Comparison of ENCODE assay signal across 8 cellular contexts in the genomic region with DNA sequence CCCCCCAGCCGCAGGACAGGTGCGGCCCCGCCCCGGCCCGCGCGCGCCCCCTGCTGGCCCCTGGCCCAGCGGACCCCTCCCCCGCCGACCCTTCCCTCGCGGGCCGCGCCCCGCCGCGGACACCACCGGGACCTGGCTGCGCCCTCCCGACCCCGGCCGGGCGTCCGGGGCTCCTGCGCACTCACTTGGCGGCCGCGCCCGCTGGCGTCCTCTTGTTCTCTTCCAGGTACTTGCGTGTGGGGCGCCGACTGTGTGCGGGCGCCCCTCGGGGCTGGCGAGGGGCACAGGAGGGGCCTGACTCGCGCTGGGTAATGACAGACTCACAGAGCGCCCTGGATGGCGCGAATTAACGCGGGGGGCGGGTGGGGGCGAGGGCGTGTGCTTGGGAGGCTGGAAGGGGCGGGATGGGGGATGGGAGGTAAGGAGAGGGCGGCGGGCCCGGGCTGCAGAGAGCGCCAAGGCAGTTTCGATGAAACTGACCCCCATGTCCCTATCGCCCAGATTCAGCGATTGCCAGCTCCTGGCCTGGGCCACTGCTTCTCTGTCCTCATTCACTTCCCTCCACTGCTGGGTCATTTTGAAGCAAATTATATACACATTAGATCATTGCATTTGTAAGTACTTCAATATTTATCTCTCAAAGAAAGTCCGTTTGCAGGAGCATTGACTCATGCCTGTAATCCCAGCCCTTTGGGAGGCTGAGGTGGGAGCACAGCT. TPM values are rescaled to one million over a fixed set of nuclear protein-coding genes. Genes with fewer than 3 reads are reported as not detected.
DNase-seq lines count a peak whose midpoint lies in the region; ATAC-seq and TF ChIP-seq lines count a peak whose summit lies in the region.

No MANE protein-coding gene starts in this region.

- ATAC-seq in activated B cell treated with CpG ODN at 0.5 μM for 24 hours (ENCODE audit: low read depth), result peak; percentile 69
- peak; percentile 65 for ATAC-seq in memory B cell (ENCODE audit: low read depth)
- ATAC-seq in HG03095 (IDR thresholded peaks at IDR 0.05; ENCODE audit: unreplicated experiment), result no peak

- H3K4me3 ChIP-seq in dorsolateral prefrontal cortex, result peak overlapping the region; percentile 26 to 93 (median 67)

- peaks cover 7% of the 10 kb centered on the region for H3K36me3 Mint-ChIP-seq in activated B cell treated with CpG ODN at 0.5 μM for 24 hours (ENCODE audit: low read depth)
- H3K36me3 Mint-ChIP-seq in memory B cell, result no peaks in the 10 kb centered on the region

- intact Hi-C loops in activated B cell treated with CpG ODN at 0.5 μM for 24 hours (cut with micrococcal nuclease), result loop anchor here (2.0 kb wide), 1 partner anchor 101 kb away; a partner anchor contains a TSS
- intact Hi-C loops in dorsolateral prefrontal cortex (cut with DNase I), result no loop called here

- H3K4me1 Mint-ChIP-seq in activated B cell treated with CpG ODN at 0.5 μM for 24 hours (peaks cover 37% of the 10 kb centered on the region), memory B cell (peaks cover 11% of the 10 kb centered on the region)

- no peaks in the 10 kb centered on the region for H3K9me3 Mint-ChIP-seq in activated B cell treated with CpG ODN at 0.5 μM for 24 hours
- H3K9me3 Mint-ChIP-seq in memory B cell, result no peaks in the 10 kb centered on the region

- H3K27ac ChIP-seq in dorsolateral prefrontal cortex, result peak overlapping the region in 55 of 59 donors; percentile 21 to 90 (median 74)

- POLR2A ChIA-PET in activated B cell treated with CpG ODN at 0.5 μM for 24 hours (lab: Charles Lee), result interaction anchor here (0.6 to 1.1 kb wide), 3 partner anchors 11 to 154 kb away, joined by 3 to 15 read pairs (median 3); no protein-coding TSS in a partner anchor

- H3K27me3 ChIP-seq in dorsolateral prefrontal cortex, result no peaks in the 10 kb centered on the region

- H3K4me3 Mint-ChIP-seq in activated B cell treated with CpG ODN at 0.5 μM for 24 hours (peak overlapping the region; percentile 68), memory B cell (peak overlapping the region; percentile 79)

- CTCF ChIA-PET in activated B cell treated with CpG ODN at 0.5 μM for 24 hours (lab: Charles Lee), result no interaction called here

- DNase-seq in GM04504 (ENCODE audit: low read depth), result peak; percentile 33
- DNase-seq in LoVo (ENCODE audit: low spot score), result peak; percentile 67
- DNase-seq in activated B cell treated with CpG ODN at 0.5 μM for 24 hours, result peak; percentile 61
- DNase-seq in dorsolateral prefrontal cortex, result peak in 2 of 10 donors; percentile 37 to 60
- peak in 1 of 2 donors; percentile 55 for DNase-seq in memory B cell (ENCODE audit: low spot score in 2 of 2)
- DNase-seq in stromal cell of bone marrow (ENCODE audit: low read depth), result peak; percentile 32
- no peak for DNase-seq in NCI-H510A (lab: John Stamatoyannopoulos, UW)

- H3K27ac Mint-ChIP-seq in activated B cell treated with CpG ODN at 0.5 μM for 24 hours, result no peak overlapping the region
- H3K27ac Mint-ChIP-seq in memory B cell, result no peak overlapping the region

- TF ChIP-seq CTCF in activated B cell treated with CpG ODN at 0.5 μM for 24 hours (IDR thresholded peaks at IDR 0.05) (no peak), dorsolateral prefrontal cortex (IDR thresholded peaks at IDR 0.05 in 54 of 56, conservative IDR thresholded peaks at IDR 0.05 in 2 of 56; ENCODE audit: low read depth in 1 of 56, partially characterized antibody in 56 of 56) (peak in 16 of 56 donors; percentile 11 to 45 (median 17))

- peaks cover 13% of the 10 kb centered on the region for H3K27me3 Mint-ChIP-seq in activated B cell treated with CpG ODN at 0.5 μM for 24 hours
- H3K27me3 Mint-ChIP-seq in memory B cell, result peaks cover 4% of the 10 kb centered on the region

RNA-seq across cellular contexts. Expression of a gene that starts 0.4 kb away (rescaled TPM):
- total RNA-seq in activated B cell treated with CpG ODN at 0.5 μM for 24 hours (0.32 and 0.47 TPM in 2 replicates), dorsolateral prefrontal cortex (100 to 1,000 TPM in 1 of 120 experiments, 10 to 100 TPM in 119; 17.7 to 114 (median 61.1) TPM)

RNA-seq across cellular contexts. Expression of a gene that starts 57.4 kb away (rescaled TPM):
- not detected in 2 replicates for total RNA-seq in activated B cell treated with CpG ODN at 0.5 μM for 24 hours
- total RNA-seq in dorsolateral prefrontal cortex, result not detected

Comparison
In these comparisons a context has a peak if more than half of its experiments do, and no peak if none do; other contexts are left out.
1. RNA of a gene that starts 0.4 kb away (total RNA-seq): 17.7 to 114 TPM in dorsolateral prefrontal cortex; 0.32 to 0.47 TPM in activated B cell treated with CpG ODN at 0.5 μM for 24 hours; every median in the first group is over 10 times any median in the second.